ENCODE assay signal across 8 cellular contexts in the genomic region with DNA sequence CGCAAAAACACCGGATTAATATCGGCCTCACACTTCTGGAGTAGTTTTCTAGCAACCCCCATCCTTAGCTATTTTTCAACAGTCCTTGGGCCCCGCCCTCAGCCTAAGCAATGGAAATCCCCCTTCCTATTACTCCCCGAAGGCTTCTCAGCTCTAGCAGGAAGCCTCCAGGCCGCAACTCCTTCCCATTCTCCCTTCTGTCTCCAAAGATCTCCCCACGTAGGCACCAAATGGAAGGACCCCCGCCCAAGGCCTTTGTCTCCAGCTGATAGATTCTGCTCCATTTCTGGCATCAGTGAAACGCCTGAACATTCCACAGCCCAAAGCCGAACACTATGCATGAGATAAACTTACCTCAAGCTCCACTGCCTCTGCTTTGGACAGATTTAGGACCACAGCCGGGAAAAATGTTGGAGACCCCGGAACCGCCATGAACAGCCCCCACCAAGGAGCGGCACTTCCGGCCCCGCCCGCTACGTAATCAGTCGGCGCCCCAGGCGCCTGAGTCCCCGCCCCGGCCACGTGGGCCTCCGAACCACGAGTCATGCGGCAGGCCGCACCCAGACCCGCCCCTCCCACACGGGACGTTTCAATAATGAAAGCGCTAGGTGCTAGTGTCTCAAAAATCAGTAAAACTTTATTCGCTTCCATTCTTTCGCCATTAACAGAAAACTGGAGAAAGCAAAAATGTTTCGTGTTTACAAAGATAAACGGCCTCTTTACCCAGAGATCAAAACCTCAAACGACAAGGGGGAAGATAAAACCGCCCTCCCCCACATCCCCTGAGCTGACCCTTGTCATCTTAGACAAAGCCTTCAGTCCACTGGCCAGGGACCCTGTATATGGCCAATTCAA. TPM values are rescaled to one million over a fixed set of nuclear protein-coding genes. Genes with fewer than 3 reads are reported as not detected.
DNase-seq lines count a peak whose midpoint lies in the region; ATAC-seq and TF ChIP-seq lines count a peak whose summit lies in the region.

A gene (minus strand): TSS at position 468 of the 855 bp plus-strand sequence. CDS start 611 bp downstream, outside the sequence.

- no peaks in the 10 kb centered on the region for H4K20me1 ChIP-seq in SK-N-SH (ENCODE audit: insufficient read depth)

- TF ChIP-seq RAD21 in SK-N-SH (IDR thresholded peaks at IDR 0.05; ENCODE audit: low read length), result no peak

- peak; percentile 95 for ATAC-seq in HG02571 (IDR thresholded peaks at IDR 0.05; ENCODE audit: unreplicated experiment)

- 3% methylated on average over 19 of the region's 38 CpGs for WGBS in SK-N-SH (ENCODE audit: low lambda C conversion rate)

- POLR2A ChIA-PET in SK-N-SH (lab: Yijun Ruan, JAX), result interaction anchor here (1.0 to 1.1 kb wide), 2 partner anchors 15 to 41 kb away, joined by 3 to 6 read pairs; a partner anchor contains a TSS

- TF ChIP-seq EP300 in SK-N-SH (IDR thresholded peaks at IDR 0.05; ENCODE audit: borderline replicate concordance in 1 of 2, low read depth in 1 of 2, low read length in 1 of 2), result peak; percentile 17 to 34; a peak in 2 of 4 replicates

- peaks cover 44% of the 10 kb centered on the region for H3F3A ChIP-seq in SK-N-SH (replicated peaks; ENCODE audit: insufficient read depth)

- DNase-seq in NB4 (ENCODE audit: low read depth), result peak; percentile 92
- DNase-seq in SK-N-SH, result peak; percentile 92
- peak; percentile 97 for DNase-seq in activated naive CD4-positive, alpha-beta T cell treated with anti-CD3 and anti-CD28 coated beads, Interleukin-2, amount 50 U/mL, for 16 hours
- DNase-seq in globus pallidus (ENCODE audit: low spot score), result peak; percentile 89
- DNase-seq in nucleus accumbens (lab: John Stamatoyannopoulos, UW), result peak; percentile 30 to 96 (median 86)
- DNase-seq in superior temporal gyrus (ENCODE audit: extremely low spot score), result peak; percentile 96

- no peaks in the 10 kb centered on the region for H3K9me3 ChIP-seq in SK-N-SH

- no peaks in the 10 kb centered on the region for H3K9me2 ChIP-seq in SK-N-SH

- H3K79me2 ChIP-seq in SK-N-SH (ENCODE audit: insufficient read depth), result peaks cover 56% of the 10 kb centered on the region

- H3K4me2 ChIP-seq in SK-N-SH, result peak within 1 kb of the TSS; percentile 76

- peak within 1 kb of the TSS; percentile 90 for H2AFZ ChIP-seq in SK-N-SH (ENCODE audit: low read depth)

- H3K27me3 ChIP-seq in SK-N-SH (ENCODE audit: insufficient read depth), result no peaks in the 10 kb centered on the region

- H3K4me3 ChIP-seq in GM08714 (ENCODE audit: low read length) (peak within 1 kb of the TSS; percentile 77), NB4 (ENCODE audit: low read depth, low read length) (peak within 1 kb of the TSS; percentile 94), SK-N-SH (ENCODE audit: low read depth in 2 of 2, low read length in 1 of 2) (peak within 1 kb of the TSS; percentile 83 to 99)

- peaks cover 12 to 13% of the 10 kb centered on the region in 2 experiments; a peak in 3 of 4 replicates for H3K4me1 ChIP-seq in SK-N-SH (ENCODE audit: control insufficient read depth in 1 of 2, insufficient read depth in 2 of 2, low read depth in 1 of 2, low read length in 1 of 2)

- peaks cover 71 to 74% of the 10 kb centered on the region in 2 experiments for H3K36me3 ChIP-seq in SK-N-SH (replicated peaks in 1 of 2; ENCODE audit: control insufficient read depth in 1 of 2, insufficient read depth in 2 of 2, low read length in 1 of 2)

- peak within 1 kb of the TSS; percentile 85 to 93 for H3K27ac ChIP-seq in SK-N-SH (ENCODE audit: low read depth in 2 of 2, low read length in 1 of 2)

- TF ChIP-seq CTCF in NB4 (IDR thresholded peaks at IDR 0.05; ENCODE audit: low read depth, low read length) (no peak), SK-N-SH (IDR thresholded peaks at IDR 0.05) (no peak)

- CTCF ChIA-PET in SK-N-SH (lab: Yijun Ruan, JAX), result interaction anchor here (0.8 to 1.6 kb wide), 6 partner anchors 8 to 370 kb away, joined by 3 to 5 read pairs (median 3); no protein-coding TSS in a partner anchor

- TF ChIP-seq POLR2A in NB4 (IDR thresholded peaks at IDR 0.05; ENCODE audit: extremely low read depth, insufficient read length), result peak; percentile 59

- H3K9ac ChIP-seq in SK-N-SH, result peak within 1 kb of the TSS; percentile 98

TF ChIP-seq in SK-N-SH, 30 proteins besides CTCF, POLR2A, EP300 and RAD21 (continues in another document):
- TF ChIP-seq, protein P1, sequence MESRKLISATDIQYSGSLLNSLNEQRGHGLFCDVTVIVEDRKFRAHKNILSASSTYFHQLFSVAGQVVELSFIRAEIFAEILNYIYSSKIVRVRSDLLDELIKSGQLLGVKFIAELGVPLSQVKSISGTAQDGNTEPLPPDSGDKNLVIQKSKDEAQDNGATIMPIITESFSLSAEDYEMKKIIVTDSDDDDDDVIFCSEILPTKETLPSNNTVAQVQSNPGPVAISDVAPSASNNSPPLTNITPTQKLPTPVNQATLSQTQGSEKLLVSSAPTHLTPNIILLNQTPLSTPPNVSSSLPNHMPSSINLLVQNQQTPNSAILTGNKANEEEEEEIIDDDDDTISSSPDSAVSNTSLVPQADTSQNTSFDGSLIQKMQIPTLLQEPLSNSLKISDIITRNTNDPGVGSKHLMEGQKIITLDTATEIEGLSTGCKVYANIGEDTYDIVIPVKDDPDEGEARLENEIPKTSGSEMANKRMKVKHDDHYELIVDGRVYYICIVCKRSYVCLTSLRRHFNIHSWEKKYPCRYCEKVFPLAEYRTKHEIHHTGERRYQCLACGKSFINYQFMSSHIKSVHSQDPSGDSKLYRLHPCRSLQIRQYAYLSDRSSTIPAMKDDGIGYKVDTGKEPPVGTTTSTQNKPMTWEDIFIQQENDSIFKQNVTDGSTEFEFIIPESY (IDR thresholded peaks at IDR 0.05; ENCODE audit: borderline replicate concordance, low read depth), result peak; percentile 62; the same call in 1 of the 2 replicates
- TF ChIP-seq SIN3A (IDR thresholded peaks at IDR 0.05; ENCODE audit: borderline replicate concordance, low read depth, low read length), result peak; percentile 98
- peak; percentile 80 for TF ChIP-seq GABPA (IDR thresholded peaks at IDR 0.05; ENCODE audit: low read depth)
- no peak for TF ChIP-seq FOXJ3 (CRISPR knock-in tag; IDR thresholded peaks at IDR 0.05)
- no peak for TF ChIP-seq MEF2A (IDR thresholded peaks at IDR 0.05; ENCODE audit: borderline replicate concordance, low read depth)
- TF ChIP-seq, protein P2, sequence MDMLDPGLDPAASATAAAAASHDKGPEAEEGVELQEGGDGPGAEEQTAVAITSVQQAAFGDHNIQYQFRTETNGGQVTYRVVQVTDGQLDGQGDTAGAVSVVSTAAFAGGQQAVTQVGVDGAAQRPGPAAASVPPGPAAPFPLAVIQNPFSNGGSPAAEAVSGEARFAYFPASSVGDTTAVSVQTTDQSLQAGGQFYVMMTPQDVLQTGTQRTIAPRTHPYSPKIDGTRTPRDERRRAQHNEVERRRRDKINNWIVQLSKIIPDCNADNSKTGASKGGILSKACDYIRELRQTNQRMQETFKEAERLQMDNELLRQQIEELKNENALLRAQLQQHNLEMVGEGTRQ (IDR thresholded peaks at IDR 0.05; ENCODE audit: borderline replicate concordance, low read depth, low read length), result peak; percentile 87
- no peak for TF ChIP-seq SMC3 (IDR thresholded peaks at IDR 0.05; ENCODE audit: low read depth, low read length)
- TF ChIP-seq NRF1 (IDR thresholded peaks at IDR 0.05; ENCODE audit: low read depth, low read length), result no peak
- TF ChIP-seq CHD2 (IDR thresholded peaks at IDR 0.05; ENCODE audit: low read length, partially characterized antibody), result peak; percentile 84
- TF ChIP-seq RCOR1 (IDR thresholded peaks at IDR 0.05; ENCODE audit: low read length), result no peak
- TF ChIP-seq EZH2phosphoT487 (IDR thresholded peaks at IDR 0.05; ENCODE audit: borderline replicate concordance, low read depth), result no peak
- peak; percentile 64 for TF ChIP-seq TAF1 (IDR thresholded peaks at IDR 0.05; ENCODE audit: borderline replicate concordance, low read depth, low read length)
- TF ChIP-seq TCF12 (IDR thresholded peaks at IDR 0.05), result no peak
- no peak for TF ChIP-seq RXRA (IDR thresholded peaks at IDR 0.05; ENCODE audit: borderline replicate concordance, low read depth)
- TF ChIP-seq, protein P3, sequence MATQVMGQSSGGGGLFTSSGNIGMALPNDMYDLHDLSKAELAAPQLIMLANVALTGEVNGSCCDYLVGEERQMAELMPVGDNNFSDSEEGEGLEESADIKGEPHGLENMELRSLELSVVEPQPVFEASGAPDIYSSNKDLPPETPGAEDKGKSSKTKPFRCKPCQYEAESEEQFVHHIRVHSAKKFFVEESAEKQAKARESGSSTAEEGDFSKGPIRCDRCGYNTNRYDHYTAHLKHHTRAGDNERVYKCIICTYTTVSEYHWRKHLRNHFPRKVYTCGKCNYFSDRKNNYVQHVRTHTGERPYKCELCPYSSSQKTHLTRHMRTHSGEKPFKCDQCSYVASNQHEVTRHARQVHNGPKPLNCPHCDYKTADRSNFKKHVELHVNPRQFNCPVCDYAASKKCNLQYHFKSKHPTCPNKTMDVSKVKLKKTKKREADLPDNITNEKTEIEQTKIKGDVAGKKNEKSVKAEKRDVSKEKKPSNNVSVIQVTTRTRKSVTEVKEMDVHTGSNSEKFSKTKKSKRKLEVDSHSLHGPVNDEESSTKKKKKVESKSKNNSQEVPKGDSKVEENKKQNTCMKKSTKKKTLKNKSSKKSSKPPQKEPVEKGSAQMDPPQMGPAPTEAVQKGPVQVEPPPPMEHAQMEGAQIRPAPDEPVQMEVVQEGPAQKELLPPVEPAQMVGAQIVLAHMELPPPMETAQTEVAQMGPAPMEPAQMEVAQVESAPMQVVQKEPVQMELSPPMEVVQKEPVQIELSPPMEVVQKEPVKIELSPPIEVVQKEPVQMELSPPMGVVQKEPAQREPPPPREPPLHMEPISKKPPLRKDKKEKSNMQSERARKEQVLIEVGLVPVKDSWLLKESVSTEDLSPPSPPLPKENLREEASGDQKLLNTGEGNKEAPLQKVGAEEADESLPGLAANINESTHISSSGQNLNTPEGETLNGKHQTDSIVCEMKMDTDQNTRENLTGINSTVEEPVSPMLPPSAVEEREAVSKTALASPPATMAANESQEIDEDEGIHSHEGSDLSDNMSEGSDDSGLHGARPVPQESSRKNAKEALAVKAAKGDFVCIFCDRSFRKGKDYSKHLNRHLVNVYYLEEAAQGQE (IDR thresholded peaks at IDR 0.05; ENCODE audit: low read depth, low read length), result no peak
- TF ChIP-seq, protein P4, sequence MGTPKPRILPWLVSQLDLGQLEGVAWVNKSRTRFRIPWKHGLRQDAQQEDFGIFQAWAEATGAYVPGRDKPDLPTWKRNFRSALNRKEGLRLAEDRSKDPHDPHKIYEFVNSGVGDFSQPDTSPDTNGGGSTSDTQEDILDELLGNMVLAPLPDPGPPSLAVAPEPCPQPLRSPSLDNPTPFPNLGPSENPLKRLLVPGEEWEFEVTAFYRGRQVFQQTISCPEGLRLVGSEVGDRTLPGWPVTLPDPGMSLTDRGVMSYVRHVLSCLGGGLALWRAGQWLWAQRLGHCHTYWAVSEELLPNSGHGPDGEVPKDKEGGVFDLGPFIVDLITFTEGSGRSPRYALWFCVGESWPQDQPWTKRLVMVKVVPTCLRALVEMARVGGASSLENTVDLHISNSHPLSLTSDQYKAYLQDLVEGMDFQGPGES (IDR thresholded peaks at IDR 0.05; ENCODE audit: low read depth, low read length), result no peak

RNA-seq across cellular contexts. Expression of the gene that starts here (rescaled TPM):
- polyA plus RNA-seq in SK-N-SH (2012; rRNA removed), result 15.9 and 23.3 TPM in 2 replicates
- polyA plus RNA-seq in SK-N-SH (2012; cell fraction: cytosol; rRNA removed), result 25.6 and 30.4 TPM in 2 replicates
- 4.3 and 10.7 TPM in 2 replicates for polyA plus RNA-seq in SK-N-SH (2012; cell fraction: nucleus; rRNA removed)

Comparison
In these comparisons a context has a peak if more than half of its experiments do, and no peak if none do; other contexts are left out.
1. Peak in every context shown above with its lines: DNase-seq, ATAC-seq, H3K4me3 ChIP-seq and H3K27ac ChIP-seq.